24 cellular contexts compared by ENCODE assay signal in the genomic region with DNA sequence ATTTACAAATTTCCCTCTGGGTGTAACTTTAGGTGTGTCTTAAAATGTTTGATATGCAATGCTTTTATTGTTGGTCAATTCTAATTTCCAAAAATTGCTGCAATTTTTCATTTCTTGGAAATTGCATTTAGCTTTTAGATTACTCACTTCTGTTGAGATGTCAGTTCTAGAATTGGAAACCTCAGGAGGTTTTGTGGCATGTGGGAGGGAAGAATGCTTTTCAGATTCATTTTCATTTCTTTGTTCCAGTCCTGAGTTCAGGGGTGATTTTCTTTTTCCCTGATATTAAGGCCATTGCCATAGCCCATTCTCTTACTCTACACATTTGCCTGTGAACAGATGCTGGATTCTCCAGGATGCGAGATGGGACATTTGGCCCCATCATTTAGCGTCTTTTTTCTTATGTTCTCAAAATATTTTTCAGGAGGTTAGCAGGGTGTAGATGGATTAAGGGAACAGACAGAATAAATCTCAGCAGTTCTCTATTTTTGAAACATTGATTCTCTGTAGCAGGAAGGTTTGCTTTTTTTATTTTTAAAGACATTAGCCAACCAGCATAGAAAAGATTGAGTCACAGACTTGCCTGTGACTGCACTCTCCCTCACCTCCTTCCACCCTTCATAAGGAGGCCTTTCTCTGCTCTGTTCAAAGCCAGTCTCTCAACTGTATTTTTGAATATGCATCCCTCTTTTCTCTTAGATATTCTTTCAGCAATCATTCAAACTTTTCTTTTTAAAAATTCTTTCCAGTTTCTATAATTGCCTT.
A peak's percentile ranks its signal among the peaks of the same experiment; 100 is the strongest.
DNase-seq lines count a peak whose midpoint lies in the region; ATAC-seq, FAIRE-seq and TF ChIP-seq lines count a peak whose summit lies in the region.
"Had no signal": no experiment of that assay in that cellular context is flagged by ENCODE, and none has a peak within 500 bp of the region (broad histone marks: within the 10 kb centered on the region; RNA-seq: fewer than 3 reads in every experiment).

No MANE protein-coding gene starts in this region.

- H3K9me3 ChIP-seq in adipocyte (ENCODE audit: control insufficient read depth, low read length) (no peaks in the 10 kb centered on the region), osteoblast (ENCODE audit: low read depth, low read length) (no peaks in the 10 kb centered on the region), kidney (ENCODE audit: control insufficient read depth in 1 of 2, low read length in 2 of 2) (no peaks in the 10 kb centered on the region)
- H3K9me3 ChIP-seq: neutrophil, SJCRH30, thyroid gland had no signal

- peaks cover 14% of the 10 kb centered on the region for H3K27me3 Mint-ChIP-seq in T-helper 2 cell treated with Interferon-gamma antibody and Interleukin-4, amounts not matched to agents 5 μg/mL and 100 μg/mL, for 36 hours (ENCODE audit: low read depth)
- H3K27me3 Mint-ChIP-seq in type B pancreatic cell: no peaks in the 10 kb centered on the region

- no peaks in the 10 kb centered on the region for H3K36me3 Mint-ChIP-seq in T-helper 2 cell treated with Interferon-gamma antibody and Interleukin-4, amounts not matched to agents 5 μg/mL and 100 μg/mL, for 36 hours (ENCODE audit: low read depth)
- peaks cover 31% of the 10 kb centered on the region for H3K36me3 Mint-ChIP-seq in type B pancreatic cell

- H3K27ac ChIP-seq in KMS-11 (no peak overlapping the region; the same call in 1 of the 2 replicates), osteoblast (ENCODE audit: low read depth, low read length) (no peak overlapping the region), kidney (ENCODE audit: low read depth in 2 of 2, low read length in 2 of 2) (no peak overlapping the region)
- H3K27ac ChIP-seq: 22Rv1, neutrophil, SJCRH30, thyroid gland had no signal

- no peak overlapping the region for H2AFZ ChIP-seq in KMS-11 (ENCODE audit: low read depth)
- H2AFZ ChIP-seq in osteoblast (ENCODE audit: low read length): peak overlapping the region; percentile 26

- H4K20me1 ChIP-seq in KMS-11 (ENCODE audit: insufficient read depth) (no peaks in the 10 kb centered on the region), osteoblast (ENCODE audit: insufficient read depth, low read length) (no peaks in the 10 kb centered on the region)

- H3K36me3 ChIP-seq in KMS-11 (ENCODE audit: insufficient read depth): no peaks in the 10 kb centered on the region; the same call in 1 of the 2 replicates
- H3K36me3 ChIP-seq in adipocyte (ENCODE audit: control insufficient read depth, insufficient read depth, low read length, severe bottlenecking): peaks cover 3% of the 10 kb centered on the region
- no peaks in the 10 kb centered on the region for H3K36me3 ChIP-seq in osteoblast (ENCODE audit: insufficient read depth, low read length)
- peaks cover 0 to 8% of the 10 kb centered on the region in 2 donors for H3K36me3 ChIP-seq in kidney (ENCODE audit: control insufficient read depth in 1 of 2, insufficient read depth in 2 of 2, low read length in 2 of 2)
- H3K36me3 ChIP-seq: neutrophil, thyroid gland had no signal

- no peak for TF ChIP-seq CTCF in KMS-11 (conservative IDR thresholded peaks at IDR 0.05; ENCODE audit: low read depth, low read length)
- no peak for TF ChIP-seq CTCF in osteoblast (IDR thresholded peaks at IDR 0.05; ENCODE audit: extremely low read depth, low read depth, low read length)
- no peak for TF ChIP-seq CTCF in type B pancreatic cell (conservative IDR thresholded peaks at IDR 0.05)
- TF ChIP-seq CTCF in kidney (IDR thresholded peaks at IDR 0.05; ENCODE audit: borderline replicate concordance, extremely low read depth, insufficient read depth): no peak

- H3K4me1 ChIP-seq in KMS-11 (ENCODE audit: low read depth, poor library complexity, severe bottlenecking): peaks cover 28% of the 10 kb centered on the region
- peaks cover 42% of the 10 kb centered on the region for H3K4me1 ChIP-seq in adipocyte (ENCODE audit: control insufficient read depth, insufficient read depth, low read length)
- H3K4me1 ChIP-seq in osteoblast (ENCODE audit: insufficient read depth, low read length): no peaks in the 10 kb centered on the region
- H3K4me1 ChIP-seq in kidney (ENCODE audit: control insufficient read depth in 1 of 2, insufficient read depth in 1 of 2, low read depth in 1 of 2, low read length in 2 of 2): peaks cover 6 to 17% of the 10 kb centered on the region in 2 donors
- H3K4me1 ChIP-seq: SJCRH30, thyroid gland had no signal

- peak overlapping the region; percentile 2 for H3K4me3 Mint-ChIP-seq in T-helper 2 cell treated with Interferon-gamma antibody and Interleukin-4, amounts not matched to agents 5 μg/mL and 100 μg/mL, for 36 hours
- no peak overlapping the region for H3K4me3 Mint-ChIP-seq in type B pancreatic cell

- peak; percentile 26 for DNase-seq in T-helper 2 cell treated with Interferon-gamma antibody and Interleukin-4, amounts not matched to agents 5 μg/mL and 100 μg/mL, for 36 hours (ENCODE audit: low spot score)
- DNase-seq in T-helper 2 cell (no peak), adipocyte (ENCODE audit: low read depth) (peak; percentile 55), osteoblast (ENCODE audit: insufficient read length, low spot score, missing footprints) (no peak), type B pancreatic cell (ENCODE audit: extremely low spot score, unreplicated experiment) (no peak), kidney (no peak)
- DNase-seq: activated naive CD4-positive, alpha-beta T cell treated with Interleukin-2 at 50 U/mL for 16 hours; activated T-cell treated with anti-CD3 and anti-CD28 coated beads for 4 hours; AML-193; erythroblast; GDM1; IMR-90; NCI-H1436; SJCRH30; stimulated activated CD4-positive, alpha-beta T cell treated with anti-CD3 and anti-CD28 coated beads, Interleukin-4, amount 100 ng/mL, for 1 hour; stimulated activated naive CD4-positive, alpha-beta T cell treated with Interleukin-2 at 50 U/mL for 16 hours; thyroid gland had no signal

- H3K27me3 ChIP-seq in KMS-11 (ENCODE audit: insufficient read depth, low read depth) (no peaks in the 10 kb centered on the region), adipocyte (replicated peaks; ENCODE audit: control insufficient read depth, insufficient read depth, low read length) (no peaks in the 10 kb centered on the region), osteoblast (ENCODE audit: insufficient read depth, low read length) (no peaks in the 10 kb centered on the region)
- H3K27me3 ChIP-seq: SJCRH30, thyroid gland had no signal

- H3K27ac Mint-ChIP-seq in T-helper 2 cell treated with Interferon-gamma antibody and Interleukin-4, amounts not matched to agents 5 μg/mL and 100 μg/mL, for 36 hours: no peak overlapping the region
- no peak overlapping the region for H3K27ac Mint-ChIP-seq in type B pancreatic cell

- H3K9me3 Mint-ChIP-seq in T-helper 2 cell treated with Interferon-gamma antibody and Interleukin-4, amounts not matched to agents 5 μg/mL and 100 μg/mL, for 36 hours: no peaks in the 10 kb centered on the region
- H3K9me3 Mint-ChIP-seq in type B pancreatic cell: no peaks in the 10 kb centered on the region

- no peaks in the 10 kb centered on the region for H3K79me2 ChIP-seq in KMS-11 (ENCODE audit: insufficient read depth, low read depth)
- no peaks in the 10 kb centered on the region for H3K79me2 ChIP-seq in osteoblast (ENCODE audit: insufficient read depth, low read length)

- H3K9ac ChIP-seq in KMS-11: no peak overlapping the region
- H3K9ac ChIP-seq in adipocyte (ENCODE audit: low read length): peak overlapping the region; percentile 70
- no peak overlapping the region for H3K9ac ChIP-seq in kidney (ENCODE audit: low read length in 2 of 2)

- H3K4me1 Mint-ChIP-seq in T-helper 2 cell treated with Interferon-gamma antibody and Interleukin-4, amounts not matched to agents 5 μg/mL and 100 μg/mL, for 36 hours (ENCODE audit: low read depth): peaks cover 17% of the 10 kb centered on the region
- peaks cover 31% of the 10 kb centered on the region for H3K4me1 Mint-ChIP-seq in type B pancreatic cell (ENCODE audit: unreplicated experiment)

- FAIRE-seq in kidney (lab: Jason Lieb, UNC): no peak
- FAIRE-seq: H1, RCC 7860 had no signal

- no peak for ATAC-seq in GM21423 (IDR thresholded peaks at IDR 0.05; ENCODE audit: unreplicated experiment)

- no peak overlapping the region for H3K4me3 ChIP-seq in KMS-11 (IDR thresholded peaks at IDR 0.05; ENCODE audit: insufficient read depth, low read depth, low read length)
- peak overlapping the region; percentile 33 for H3K4me3 ChIP-seq in adipocyte (ENCODE audit: low read length)
- no peak overlapping the region for H3K4me3 ChIP-seq in osteoblast (ENCODE audit: insufficient read depth, low read length)
- H3K4me3 ChIP-seq in kidney (ENCODE audit: low read length in 2 of 2): no peak overlapping the region
- H3K4me3 ChIP-seq: lung, SJCRH30, thyroid gland had no signal

- peak overlapping the region; percentile 53 for H3K4me2 ChIP-seq in KMS-11
- H3K4me2 ChIP-seq in osteoblast (ENCODE audit: insufficient read depth, low read length): peak overlapping the region; percentile 17

- intact Hi-C loops in kidney (cut with DNase I): no loop called here

Comparison
In these comparisons a context has a peak if more than half of its experiments do, and no peak if none do; other contexts are left out.
1. DNase-seq: peak in T-helper 2 cell treated with Interferon-gamma antibody and Interleukin-4, amounts not matched to agents 5 μg/mL and 100 μg/mL, for 36 hours (single experiment) and adipocyte (single experiment); none in T-helper 2 cell (0 of 5), osteoblast (single experiment), type B pancreatic cell (single experiment) and kidney (single experiment).